ENCODE assay signal across 17 cellular contexts in genomic region chr17:45338023-45338781, GRCh38. TPM values are rescaled to one million over a fixed set of nuclear protein-coding genes. Genes with fewer than 3 reads are reported as not detected.
DNase-seq lines count a peak whose midpoint lies in the region; ATAC-seq and TF ChIP-seq lines count a peak whose summit lies in the region.
"Had no signal": no experiment of that assay in that cellular context is flagged by ENCODE, and none has a peak within 500 bp of the region (broad histone marks: within the 10 kb centered on the region; RNA-seq: fewer than 3 reads in every experiment).

No MANE protein-coding gene starts in this region.

- H3K4me3 ChIP-seq in neuronal stem cell (ENCODE audit: low read length in 2 of 2): no peak overlapping the region
- no peak overlapping the region for H3K4me3 ChIP-seq in vagina
- H3K4me3 ChIP-seq: adrenal gland, PC-9 had no signal

- H3K4me2 ChIP-seq in neuronal stem cell (ENCODE audit: insufficient read depth, low read length, poor library complexity, severe bottlenecking): no peak overlapping the region
- H3K4me2 ChIP-seq: PC-9 had no signal

- H3K27me3 ChIP-seq in neuronal stem cell (ENCODE audit: control insufficient read depth in 3 of 3, insufficient read depth in 3 of 3, low read depth in 1 of 3, low read length in 3 of 3): peaks cover 0 to 13% (median 3%) of the 10 kb centered on the region in 3 experiments
- H3K27me3 ChIP-seq in vagina: no peaks in the 10 kb centered on the region
- H3K27me3 ChIP-seq: adrenal gland, foreskin keratinocyte had no signal

- no peak for TF ChIP-seq CTCF in vagina (IDR thresholded peaks at IDR 0.05)

- peak overlapping the region; percentile 42 for H2BK5ac ChIP-seq in neuronal stem cell (ENCODE audit: low read length)

- H2AFZ ChIP-seq in neuronal stem cell (ENCODE audit: low read length): no peak overlapping the region
- H2AFZ ChIP-seq: PC-9 had no signal

- no peak overlapping the region for H3K23ac ChIP-seq in neuronal stem cell (ENCODE audit: low read depth, low read length, poor library complexity)

- no peak overlapping the region for H3K4ac ChIP-seq in neuronal stem cell (ENCODE audit: low read length)

- peak; percentile 58 for ATAC-seq in Right ventricle myocardium superior (ENCODE audit: poor library complexity)
- no peak for ATAC-seq in GM18858 (IDR thresholded peaks at IDR 0.05; ENCODE audit: unreplicated experiment)
- ATAC-seq: activated CD4-positive, alpha-beta T cell treated with anti-CD3 and anti-CD28 coated beads for 36 hours; activated T-cell treated with anti-CD3 and anti-CD28 coated beads, Interleukin-2, amount 50 U/mL, for 4 hours; foreskin keratinocyte had no signal

- H3K36me3 ChIP-seq in neuronal stem cell (replicated peaks in 1 of 2; ENCODE audit: control insufficient read depth in 2 of 2, insufficient read depth in 2 of 2, low read length in 2 of 2) (no peaks in the 10 kb centered on the region), vagina (no peaks in the 10 kb centered on the region)
- H3K36me3 ChIP-seq: adrenal gland had no signal

- peak overlapping the region; percentile 7 for H3K18ac ChIP-seq in neuronal stem cell (ENCODE audit: low read length)

- H3K4me1 ChIP-seq in neuronal stem cell (ENCODE audit: control insufficient read depth in 2 of 2, insufficient read depth in 1 of 2, low read depth in 1 of 2, low read length in 2 of 2) (peaks cover 8 to 9% of the 10 kb centered on the region in 2 donors), vagina (peaks cover 41% of the 10 kb centered on the region)

- H4K91ac ChIP-seq in neuronal stem cell (ENCODE audit: low read depth, low read length, poor library complexity): no peak overlapping the region

- H2BK120ac ChIP-seq in neuronal stem cell (ENCODE audit: low read depth, low read length): no peak overlapping the region

- no peak overlapping the region for H3K14ac ChIP-seq in neuronal stem cell (ENCODE audit: low read length)

- no peak for TF ChIP-seq POLR2A in vagina (IDR thresholded peaks at IDR 0.05)

- no peak overlapping the region for H4K8ac ChIP-seq in neuronal stem cell (ENCODE audit: low read depth, low read length)

- H3K9ac ChIP-seq in neuronal stem cell (ENCODE audit: low read depth, low read length, poor library complexity): no peak overlapping the region

- no peak overlapping the region for H2BK12ac ChIP-seq in neuronal stem cell (ENCODE audit: low read length)

- H2BK15ac ChIP-seq in neuronal stem cell (ENCODE audit: low read length): no peak overlapping the region

- H2AK5ac ChIP-seq in neuronal stem cell (ENCODE audit: low read depth, low read length): no peak overlapping the region

- no peaks in the 10 kb centered on the region for H3K9me3 ChIP-seq in neuronal stem cell (replicated peaks in 1 of 2; ENCODE audit: control insufficient read depth in 2 of 2, insufficient read depth in 1 of 2, low read depth in 1 of 2, low read length in 2 of 2)
- H3K9me3 ChIP-seq in vagina: no peaks in the 10 kb centered on the region
- H3K9me3 ChIP-seq: adrenal gland had no signal

- H3K27ac ChIP-seq in neuronal stem cell (replicated peaks; ENCODE audit: low read length) (no peak overlapping the region), vagina (peak overlapping the region; percentile 64)
- H3K27ac ChIP-seq: foreskin keratinocyte, PC-9 had no signal

- DNase-seq in activated T-cell treated with anti-CD3 and anti-CD28 coated beads, Interleukin-2, amount 50 U/mL, for 48 hours: peak; percentile 4 to 8
- no peak for DNase-seq in activated T-cell treated with anti-CD3 and anti-CD28 coated beads, Interleukin-2, amount 50 U/mL, for 1 hour
- peak; percentile 55 for DNase-seq in Right ventricle myocardium superior
- no peak for DNase-seq in neuronal stem cell (ENCODE audit: low spot score)
- DNase-seq in vagina (ENCODE audit: extremely low spot score in 2 of 2): peak; percentile 83 to 94
- DNase-seq in cerebellar nuclear complex (lab: John Stamatoyannopoulos, UW): no peak
- DNase-seq in DMS79 treated with DMSO at 0.1 percent for 48 hours (lab: John Stamatoyannopoulos, UW): no peak
- DNase-seq: activated CD4-positive, alpha-beta T cell treated with anti-CD3 and anti-CD28 coated beads for 36 hours; activated T-cell treated with anti-CD3 and anti-CD28 coated beads, Interleukin-2, amount 50 U/mL, for 4 hours; foreskin keratinocyte; KBM-7; NCI-H1417 treated with DMSO at 0.1 percent for 48 hours; PC-9; retina; stimulated activated naive CD4-positive, alpha-beta T cell had no signal

- no CpG with 5 or more reads among the region's 15 CpGs for WGBS in neuronal stem cell (ENCODE audit: extremely low coverage in 2 of 2, insufficient read length in 2 of 2, insufficient replicate concordance in 1 of 2), 2 donors

- no peaks in the 10 kb centered on the region for H3K79me1 ChIP-seq in neuronal stem cell (ENCODE audit: low read depth, low read length)

- intact Hi-C loops in Right ventricle myocardium superior (cut with DNase I) (no loop called here), vagina (cut with DNase I) (no loop called here)

RNA-seq across cellular contexts. Expression of gene MAP3K14, which starts 21.4 kb away (rescaled TPM):
- total RNA-seq in Right ventricle myocardium superior (12.2 TPM), vagina (9.8 TPM)
- polyA plus RNA-seq in neuronal stem cell (2013, experiment 1 of 2): 3.2 TPM
- 3.2 TPM for polyA plus RNA-seq in neuronal stem cell (2013, experiment 2 of 2)

Comparison
In these comparisons a context has a peak if more than half of its experiments do, and no peak if none do; other contexts are left out.
1. DNase-seq: peak in activated T-cell treated with anti-CD3 and anti-CD28 coated beads, Interleukin-2, amount 50 U/mL, for 48 hours (2 of 2), Right ventricle myocardium superior (single experiment) and vagina (2 of 2); none in activated T-cell treated with anti-CD3 and anti-CD28 coated beads, Interleukin-2, amount 50 U/mL, for 1 hour (single experiment), neuronal stem cell (single experiment), cerebellar nuclear complex (0 of 2) and DMS79 treated with DMSO at 0.1 percent for 48 hours (single experiment).